31 cellular contexts compared by ENCODE assay signal in the genomic region with DNA sequence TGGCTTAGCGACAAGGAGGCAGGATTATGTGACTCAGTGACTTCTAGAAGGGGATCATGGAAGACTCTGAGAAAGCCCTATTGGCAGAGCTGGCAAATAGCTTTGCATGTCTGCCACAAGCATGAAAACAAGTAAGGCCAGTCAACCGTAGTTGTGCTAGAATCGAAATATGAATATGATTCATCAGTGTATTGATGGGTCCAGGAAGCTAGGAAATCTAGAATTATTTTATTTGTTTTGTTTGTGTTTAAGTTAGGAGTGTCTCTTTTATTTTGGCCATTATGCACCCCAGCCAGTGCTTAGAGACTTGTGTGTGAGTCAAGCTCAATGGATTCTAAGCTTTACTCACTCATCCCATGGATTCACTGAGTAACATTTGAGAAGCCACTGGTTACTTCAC. TPM values are rescaled to one million over a fixed set of nuclear protein-coding genes. Genes with fewer than 3 reads are reported as not detected.
DNase-seq lines count a peak whose midpoint lies in the region; ATAC-seq, FAIRE-seq and TF ChIP-seq lines count a peak whose summit lies in the region.
"Had no signal": no experiment of that assay in that cellular context is flagged by ENCODE, and none has a peak within 500 bp of the region (broad histone marks: within the 10 kb centered on the region; RNA-seq: fewer than 3 reads in every experiment).

No MANE protein-coding gene starts in this region.

- no peaks in the 10 kb centered on the region for H3K79me2 ChIP-seq in GM12878 (ENCODE audit: control insufficient read depth, insufficient read depth, low read length)

- H3K4me1 ChIP-seq in GM12878 (ENCODE audit: control insufficient read depth, insufficient read depth, low read length) (no peaks in the 10 kb centered on the region), mucosa of descending colon (ENCODE audit: low read depth) (peaks cover 18% of the 10 kb centered on the region), body of pancreas (peaks cover 13% of the 10 kb centered on the region)
- H3K4me1 ChIP-seq in effector memory CD4-positive, alpha-beta T cell (ENCODE audit: control insufficient read depth, insufficient read depth, low read length, poor library complexity, severe bottlenecking), result peaks cover 16% of the 10 kb centered on the region
- H3K4me1 ChIP-seq: colonic mucosa had no signal

- TF ChIP-seq RAD21 in GM12878 (IDR thresholded peaks at IDR 0.05; ENCODE audit: insufficient read depth, low read depth, low read length), result no peak

- H3K9me3 ChIP-seq in GM12878 (replicated peaks; ENCODE audit: control insufficient read depth, insufficient read depth, low read length) (no peaks in the 10 kb centered on the region), mucosa of descending colon (no peaks in the 10 kb centered on the region), body of pancreas (no peaks in the 10 kb centered on the region)
- no peaks in the 10 kb centered on the region for H3K9me3 ChIP-seq in effector memory CD4-positive, alpha-beta T cell (ENCODE audit: control insufficient read depth, low read length)
- H3K9me3 ChIP-seq: colonic mucosa, lower lobe of right lung, psoas muscle, sigmoid colon had no signal

- POLR2A ChIA-PET in GM12878 (lab: Charles Lee), result no interaction called here

- 0% methylated on average over 3 of the region's 3 CpGs for whole genome bisulfite sequencing in GM12878 (ENCODE audit: insufficient coverage, insufficient replicate concordance, low lambda C conversion rate, missing lambda C conversion rate)
- WGBS in body of pancreas, 2 donors, result 87 to 93% methylated on average over 3 of the region's 3 CpGs

- DNase-seq in GM12878 (ENCODE audit: low read depth, low spot score), result no peak
- DNase-seq in kidney tubule cell (ENCODE audit: low spot score), result peak; percentile 66
- DNase-seq in effector memory CD4-positive, alpha-beta T cell, result no peak
- no peak for DNase-seq in mucosa of descending colon
- DNase-seq in body of pancreas, result no peak
- DNase-seq: activated CD4-positive, alpha-beta T cell treated with anti-CD3 and anti-CD28 coated beads, Interleukin-2, amount 10 ng/mL, durations not matched to agents 7 days and 5 days; activated gamma-delta T cell; activated naive CD8-positive, alpha-beta T cell treated with anti-CD3 and anti-CD28 coated beads for 36 hours; activated T-cell treated with anti-CD3 and anti-CD28 coated beads, Interleukin-2, amount 50 U/mL, for 24 hours; anterior cingulate cortex; colonic mucosa; DMS153; effector CD4-positive, alpha-beta T cell; foreskin melanocyte; Kasumi-1; kidney glomerular epithelial cell; lower lobe of right lung; natural killer cell; NCI-H446; NCI-H748 treated with DMSO at 0.1 percent for 48 hours; occipital lobe; psoas muscle; sigmoid colon; T1000 had no signal

- no peak overlapping the region for H2AFZ ChIP-seq in GM12878 (ENCODE audit: control insufficient read depth, low read depth, low read length)

- in situ Hi-C loops in GM12878 (cut with MboI), result no loop called here

- no peak for TF ChIP-seq POLR2A in GM12878 (IDR thresholded peaks at IDR 0.05; ENCODE audit: low read depth, low read length)
- TF ChIP-seq POLR2A in body of pancreas (IDR thresholded peaks at IDR 0.05), result no peak

- H3K27me3 ChIP-seq in GM12878 (replicated peaks in 1 of 2; ENCODE audit: control insufficient read depth in 2 of 2, insufficient read depth in 2 of 2, low read length in 1 of 2) (peaks cover 10 to 18% of the 10 kb centered on the region in 2 experiments), body of pancreas (no peaks in the 10 kb centered on the region)
- H3K27me3 ChIP-seq in effector memory CD4-positive, alpha-beta T cell (replicated peaks; ENCODE audit: control insufficient read depth, insufficient read depth, low read length, poor library complexity, severe bottlenecking), result no peaks in the 10 kb centered on the region
- H3K27me3 ChIP-seq: colonic mucosa, sigmoid colon had no signal

- SMC1A ChIA-PET in GM12878 (lab: Charles Lee; ENCODE audit: uncharacterized antibody, unreplicated experiment), result interaction anchor here (0.7 kb wide), 1 partner anchor 105 kb away, joined by 3 read pairs; no protein-coding TSS in a partner anchor

- TF ChIP-seq EP300 in GM12878 (IDR thresholded peaks at IDR 0.05; ENCODE audit: borderline replicate concordance in 1 of 2, control insufficient read depth in 1 of 2, low read depth in 2 of 2, low read length in 2 of 2), result no peak

- peak; percentile 42 for ATAC-seq in GM18520 (IDR thresholded peaks at IDR 0.05; ENCODE audit: unreplicated experiment)
- peak; percentile 38 for ATAC-seq in HG03565 (IDR thresholded peaks at IDR 0.05; ENCODE audit: unreplicated experiment)
- peak; percentile 46; the same call in 2 of the 3 replicates for ATAC-seq in GM12878
- ATAC-seq in mucosa of descending colon, result no peak
- ATAC-seq in body of pancreas, result no peak
- ATAC-seq in GM18519 (IDR thresholded peaks at IDR 0.05; ENCODE audit: low FRiP score, unreplicated experiment), result no peak
- ATAC-seq: lower lobe of right lung; natural killer cell; psoas muscle; stimulated activated effector memory CD8-positive, alpha-beta T cell treated with anti-CD3 and anti-CD28 coated beads, Interleukin-12 subunit alpha, Interleukin-12 subunit beta, amount 100 ng/mL, for 72 hours had no signal

- intact Hi-C loops in GM12878 (cut with micrococcal nuclease; ENCODE audit: unreplicated experiment) (no loop called here), mucosa of descending colon (cut with DNase I, micrococcal nuclease) (no loop called here), body of pancreas (cut with DNase I) (no loop called here)

- no peak for FAIRE-seq in GM12878 (lab: Jason Lieb, UNC)
- FAIRE-seq: GM19239, RCC 7860 had no signal

- H3K36me3 ChIP-seq in GM12878 (ENCODE audit: control insufficient read depth in 2 of 2, insufficient read depth in 2 of 2, low read length in 1 of 2) (no peaks in the 10 kb centered on the region), mucosa of descending colon (ENCODE audit: low read depth) (no peaks in the 10 kb centered on the region), body of pancreas (replicated peaks in 1 of 2; ENCODE audit: insufficient read depth in 1 of 2, low read depth in 2 of 2) (no peaks in the 10 kb centered on the region)
- no peaks in the 10 kb centered on the region for H3K36me3 ChIP-seq in effector memory CD4-positive, alpha-beta T cell (ENCODE audit: control insufficient read depth, insufficient read depth, low read length)
- H3K36me3 ChIP-seq: cardiac muscle cell, colonic mucosa, lower lobe of right lung, sigmoid colon had no signal

- H4K20me1 ChIP-seq in GM12878 (ENCODE audit: control insufficient read depth, insufficient read depth), result no peaks in the 10 kb centered on the region

- no TSS peak for BruUV-seq in GM12878 (replicated peaks; lab: Mats Ljungman, UMichigan)

- no peak overlapping the region for H3K27ac ChIP-seq in GM12878 (ENCODE audit: control insufficient read depth, insufficient read depth)
- no peak overlapping the region for H3K27ac ChIP-seq in effector memory CD4-positive, alpha-beta T cell (ENCODE audit: insufficient read depth, low read length, poor library complexity, severe bottlenecking)
- H3K27ac ChIP-seq in body of pancreas, result no peak overlapping the region
- H3K27ac ChIP-seq: cardiac muscle cell, colonic mucosa, lower lobe of right lung, psoas muscle, sigmoid colon had no signal

- H3K9ac ChIP-seq in GM12878 (ENCODE audit: control insufficient read depth, insufficient read depth, low read length), result no peak overlapping the region

- CTCF ChIA-PET in GM12878 (lab: Yijun Ruan, JAX), result interaction anchor here (1.1 kb wide), 1 partner anchor 36 kb away, joined by 5 read pairs; no protein-coding TSS in a partner anchor

- no peak for TF ChIP-seq CTCF in GM12878 (IDR thresholded peaks at IDR 0.05 in 2 of 3, conservative IDR thresholded peaks at IDR 0.05 in 1 of 3; ENCODE audit: control insufficient read depth in 2 of 3, extremely low read depth in 1 of 3, insufficient read depth in 1 of 3, low read depth in 3 of 3, low read length in 3 of 3)
- TF ChIP-seq CTCF in mucosa of descending colon (IDR thresholded peaks at IDR 0.05), result no peak
- TF ChIP-seq CTCF in body of pancreas (IDR thresholded peaks at IDR 0.05), result no peak

- no peak overlapping the region for H3K4me2 ChIP-seq in GM12878 (ENCODE audit: control insufficient read depth, insufficient read depth)

- H3K4me3 ChIP-seq in GM12878 (no peak overlapping the region), mucosa of descending colon (no peak overlapping the region), body of pancreas (no peak overlapping the region)
- no peak overlapping the region for H3K4me3 ChIP-seq in effector memory CD4-positive, alpha-beta T cell (ENCODE audit: insufficient read depth, low read depth, low read length, poor library complexity, severe bottlenecking)
- H3K4me3 ChIP-seq: cardiac muscle cell, colonic mucosa, lower lobe of right lung, psoas muscle, sigmoid colon had no signal

- RAD21 ChIA-PET in GM12878 (lab: Charles Lee; ENCODE audit: unreplicated experiment), result no interaction called here

TF ChIP-seq in GM12878, 131 proteins besides CTCF, POLR2A, EP300 and RAD21:
- TF ChIP-seq CEBPB (IDR thresholded peaks at IDR 0.05; ENCODE audit: borderline replicate concordance in 1 of 2, low read depth in 2 of 2, low read length in 2 of 2), result no peak
- no peak for TF ChIP-seq SMAD1 (IDR thresholded peaks at IDR 0.05; ENCODE audit: low read depth, partially characterized antibody)

RNA-seq across cellular contexts. Expression of gene ITGA2, which starts 3.8 kb away (rescaled TPM):
- total RNA-seq in GM12878 (2013; cell fraction: nucleolus; rRNA removed), result not detected in 2 replicates
- not detected in 2 replicates for total RNA-seq in GM12878 (2014; rRNA removed)
- total RNA-seq in GM12878 (2014; rRNA removed; fragmentation: Illumina TruSeq; extraction: Trizol), result not detected in 2 replicates
- 0.13 TPM in 2 replicates for total RNA-seq in GM12878 (2021)
- 0.07 TPM for polyA plus RNA-seq in GM12878 (2011; ENCODE audit: low read depth)
- 0.01 TPM in 1 of 2 replicates, not detected in the other for polyA plus RNA-seq in GM12878 (2011; rRNA removed)
- polyA plus RNA-seq in GM12878 (2011; cell fraction: cytosol; rRNA removed), result under 0.01 TPM in 1 of 2 replicates, not detected in the other
- not detected in 2 replicates for polyA plus RNA-seq in GM12878 (2011; cell fraction: nucleus; rRNA removed)
- polyA plus RNA-seq in GM12878 (2012), result 0.04 and 0.07 TPM in 2 replicates
- not detected in 2 replicates for polyA plus RNA-seq in GM12878 (2014; fragmentation: Illumina TruSeq; extraction: Trizol)
- under 1 TPM in 1 of 2 experiments, not detected in 1; under 0.01 TPM for polyA plus RNA-seq in GM12878 (2014; fragmentation: Nextera tagmentation; extraction: Ambion mirVana)
- polyA plus RNA-seq in GM12878 (2014; rRNA removed), result 0.04 TPM in 1 of 2 replicates, not detected in the other
- polyA plus RNA-seq in GM12878 (2016; fragmentation: Nextera tagmentation; extraction: Ambion mirVana), result not detected
- polyA minus RNA-seq in GM12878 (2011; rRNA and poly(A)+ RNA removed), result not detected in 2 replicates
- polyA minus RNA-seq in GM12878 (2011; cell fraction: cytosol; rRNA and poly(A)+ RNA removed), result not detected in 2 replicates
- not detected in 2 replicates for polyA minus RNA-seq in GM12878 (2011; cell fraction: nucleus; rRNA and poly(A)+ RNA removed)
- total RNA-seq in mucosa of descending colon, result 10 to 100 TPM in 2 of 3 donors, 1 to 10 TPM in 1; 8.0 to 20.3 (median 17.6) TPM
- total RNA-seq in body of pancreas, result 1 to 10 TPM; 4.0 to 4.4 TPM

Comparison
In these comparisons a context has a peak if more than half of its experiments do, and no peak if none do; other contexts are left out.
1. ATAC-seq: peak in GM18520 (single experiment), HG03565 (single experiment) and GM12878 (single experiment); none in mucosa of descending colon (single experiment), body of pancreas (single experiment) and GM18519 (single experiment).
2. RNA of gene ITGA2, which starts 3.8 kb away (total RNA-seq): 8.0 to 20.3 TPM in mucosa of descending colon and 4.0 to 4.4 TPM in body of pancreas; 0.13 TPM in GM12878; every median in the first group is over 4 times any median in the second.